ENCODE assay signal across 28 cellular contexts in genomic region chr6:76592561-76592960, GRCh38.
"Had no signal": no experiment of that assay in that cellular context is flagged by ENCODE, and none has a peak within 500 bp of the region (broad histone marks: within the 10 kb centered on the region; RNA-seq: fewer than 3 reads in every experiment).

No MANE protein-coding gene starts in this region.

- H3K9me3 ChIP-seq: neutrophil, pancreas, prostate gland, suprapubic skin, thoracic aorta, upper lobe of right lung had no signal

- H3K27ac Mint-ChIP-seq: mesothelial cell of epicardium; naive B cell; natural killer cell; nephron progenitor cell; neural progenitor cell; stimulated activated effector memory CD8-positive, alpha-beta T cell treated with anti-CD3 and anti-CD28 coated beads, Interleukin-12 subunit alpha, Interleukin-12 subunit beta, amount 100 ng/mL, for 72 hours; stimulated activated naive CD8-positive, alpha-beta T cell treated with anti-CD3 and anti-CD28 coated beads, Interleukin-15, Interleukin-2, amounts not matched to agents 100 ng/mL and 50 ng/mL, for 24 hours had no signal

- H3K4me1 Mint-ChIP-seq: naive B cell; natural killer cell; nephron progenitor cell; neural progenitor cell; stimulated activated effector memory CD8-positive, alpha-beta T cell treated with anti-CD3 and anti-CD28 coated beads, Interleukin-12 subunit alpha, Interleukin-12 subunit beta, amount 100 ng/mL, for 72 hours had no signal

- H3K27ac ChIP-seq: hepatocyte, left ventricle myocardium inferior, neural progenitor cell, neutrophil, pancreas, prostate gland, skin epidermis, spleen, suprapubic skin, thoracic aorta, tibial artery, upper lobe of right lung had no signal

- H3K4me3 Mint-ChIP-seq: mesothelial cell of epicardium; naive B cell; natural killer cell; nephron progenitor cell; neural progenitor cell; stimulated activated effector memory CD8-positive, alpha-beta T cell treated with anti-CD3 and anti-CD28 coated beads, Interleukin-12 subunit alpha, Interleukin-12 subunit beta, amount 100 ng/mL, for 72 hours; stimulated activated naive CD8-positive, alpha-beta T cell treated with anti-CD3 and anti-CD28 coated beads, Interleukin-15, Interleukin-2, amounts not matched to agents 100 ng/mL and 50 ng/mL, for 24 hours had no signal

- H3K9me3 Mint-ChIP-seq: stimulated activated naive CD8-positive, alpha-beta T cell treated with anti-CD3 and anti-CD28 coated beads, Interleukin-15, Interleukin-2, amounts not matched to agents 100 ng/mL and 50 ng/mL, for 24 hours had no signal

- H3K27me3 ChIP-seq: hepatocyte, neural progenitor cell, neutrophil, pancreas, spleen, suprapubic skin, tibial artery, upper lobe of right lung had no signal

- H3K36me3 Mint-ChIP-seq: mesothelial cell of epicardium; naive B cell; neural progenitor cell; stimulated activated effector memory CD8-positive, alpha-beta T cell treated with anti-CD3 and anti-CD28 coated beads, Interleukin-12 subunit alpha, Interleukin-12 subunit beta, amount 100 ng/mL, for 72 hours had no signal

- H3K36me3 ChIP-seq: left ventricle myocardium inferior, neural progenitor cell, neutrophil, pancreas, prostate gland, spleen, suprapubic skin, thoracic aorta, tibial artery, upper lobe of right lung had no signal

- H3K27me3 Mint-ChIP-seq: naive B cell; stimulated activated naive CD8-positive, alpha-beta T cell treated with anti-CD3 and anti-CD28 coated beads, Interleukin-15, Interleukin-2, amounts not matched to agents 100 ng/mL and 50 ng/mL, for 24 hours had no signal

- DNase-seq: islet precursor cell; left ventricle myocardium inferior; mesendoderm; naive B cell; natural killer cell; nephron progenitor cell; pancreas; posterior cingulate gyrus; retina; right cardiac atrium; spleen; stimulated activated CD4-positive, alpha-beta T cell treated with anti-CD3 and anti-CD28 coated beads, Interleukin-4, amount 100 ng/mL, for 24 hours; stimulated activated naive CD4-positive, alpha-beta T cell; tibial artery; trophoblast cell; upper lobe of right lung had no signal

- H3K4me3 ChIP-seq: hepatocyte, left ventricle myocardium inferior, lung, neural progenitor cell, pancreas, prostate gland, skin epidermis, spleen, suprapubic skin, thoracic aorta, tibial artery, upper lobe of right lung had no signal

- H3K4me1 ChIP-seq: left ventricle myocardium inferior, neural progenitor cell, pancreas, prostate gland, spleen, suprapubic skin, tibial artery, upper lobe of right lung had no signal

- FAIRE-seq: urothelium cell line had no signal
